In genomic region chr15:31032959-31033358, GRCh38 we compare ENCODE assay signal across 16 cellular contexts. TPM values are rescaled to one million over a fixed set of nuclear protein-coding genes. Genes with fewer than 3 reads are reported as not detected.
A peak's percentile ranks its signal among the peaks of the same experiment; 100 is the strongest.
DNase-seq lines count a peak whose midpoint lies in the region; ATAC-seq lines count a peak whose summit lies in the region.
"Had no signal": no experiment of that assay in that cellular context is flagged by ENCODE, and none has a peak within 500 bp of the region (broad histone marks: within the 10 kb centered on the region; RNA-seq: fewer than 3 reads in every experiment).

No MANE protein-coding gene starts in this region.

- intact Hi-C loops in sciatic nerve (cut with DNase I): no loop called here

- DNase-seq in EH (ENCODE audit: low read depth) (peak; percentile 97), astrocyte of the hippocampus (ENCODE audit: low read depth, low spot score) (peak; percentile 17), glomerular endothelial cell (ENCODE audit: extremely low read depth, low read depth, low spot score) (peak; percentile 72), sciatic nerve (ENCODE audit: low spot score) (no peak), DMS114 treated with DMSO at 0.1 percent for 48 hours (lab: John Stamatoyannopoulos, UW; ENCODE audit: unreplicated experiment) (no peak), foreskin melanocyte (no peak)
- DNase-seq: activated CD8-positive, alpha-beta T cell treated with anti-CD3 and anti-CD28 coated beads for 36 hours; activated effector memory CD4-positive, alpha-beta T cell treated with anti-CD3 and anti-CD28 coated beads, Interleukin-2, amount 50 U/mL, for 16 hours; CD8-positive, alpha-beta T cell; GOT3; NCI-H2081; NCI-H82; SHP77; stimulated activated naive CD8-positive, alpha-beta T cell treated with anti-CD3 and anti-CD28 coated beads, Interleukin-15, Interleukin-2, amounts not matched to agents 100 U/mL and 50 U/mL, for 24 hours had no signal

- ATAC-seq in sciatic nerve (peak; percentile 34), HG02759 (IDR thresholded peaks at IDR 0.05; ENCODE audit: unreplicated experiment) (no peak), HG03432 (IDR thresholded peaks at IDR 0.05; ENCODE audit: unreplicated experiment) (no peak)
- ATAC-seq: activated CD8-positive, alpha-beta T cell treated with anti-CD3 and anti-CD28 coated beads for 36 hours; CD8-positive, alpha-beta T cell; stimulated activated naive CD8-positive, alpha-beta T cell treated with anti-CD3 and anti-CD28 coated beads, Interleukin-15, Interleukin-2, amounts not matched to agents 100 U/mL and 50 U/mL, for 24 hours had no signal

RNA-seq across cellular contexts. Expression of gene MTMR10, which starts 41.5 kb away (rescaled TPM):
- total RNA-seq in glomerular endothelial cell: 23.7 and 37.6 TPM in 2 replicates
- 67.7 TPM for total RNA-seq in sciatic nerve

Comparison
In these comparisons a context has a peak if more than half of its experiments do, and no peak if none do; other contexts are left out.
1. DNase-seq: peak in EH (single experiment), astrocyte of the hippocampus (single experiment) and glomerular endothelial cell (single experiment); none in sciatic nerve (single experiment), DMS114 treated with DMSO at 0.1 percent for 48 hours (single experiment) and foreskin melanocyte (single experiment).